In genomic region chr12:110613771-110614684, GRCh38 we compare ENCODE assay signal across 8 cellular contexts. TPM values are rescaled to one million over a fixed set of nuclear protein-coding genes. Genes with fewer than 3 reads are reported as not detected.
DNase-seq lines count a peak whose midpoint lies in the region; ATAC-seq and TF ChIP-seq lines count a peak whose summit lies in the region.

TSS of gene TCTN1 (plus strand) at chr12:110614129. CDS start at chr12:110614183, 54 bp downstream.

- H3K9me3 Mint-ChIP-seq in CD4-positive, alpha-beta T cell, result no peaks in the 10 kb centered on the region
- H3K9me3 Mint-ChIP-seq in activated CD8-positive, alpha-beta T cell treated with anti-CD3 and anti-CD28 coated beads for 36 hours, result no peaks in the 10 kb centered on the region

- no peaks in the 10 kb centered on the region for H3K27me3 ChIP-seq in CD4-positive, alpha-beta T cell (ENCODE audit: control insufficient read depth, insufficient read depth, low read length)
- no peaks in the 10 kb centered on the region for H3K27me3 ChIP-seq in duodenal mucosa (ENCODE audit: control insufficient read depth in 1 of 2, insufficient read depth in 2 of 2, low read length in 2 of 2)
- H3K27me3 ChIP-seq in right lobe of liver, result no peaks in the 10 kb centered on the region

- H3K4me1 ChIP-seq in duodenal mucosa (ENCODE audit: control insufficient read depth in 1 of 2, insufficient read depth in 2 of 2, low read length in 2 of 2) (peaks cover 5 to 9% of the 10 kb centered on the region in 2 donors), right lobe of liver (peaks cover 0 to 6% (median 3%) of the 10 kb centered on the region in 4 donors)

- H3K4me3 ChIP-seq in duodenal mucosa (ENCODE audit: low read depth in 1 of 2, low read length in 2 of 2), result peak within 1 kb of the TSS; percentile 82 to 86
- H3K4me3 ChIP-seq in right lobe of liver, result peak within 1 kb of the TSS; percentile 61 to 70 (median 65)

- peak within 1 kb of the TSS; percentile 89 for H3K4me3 Mint-ChIP-seq in CD4-positive, alpha-beta T cell
- peak within 1 kb of the TSS; percentile 83 for H3K4me3 Mint-ChIP-seq in activated CD8-positive, alpha-beta T cell treated with anti-CD3 and anti-CD28 coated beads for 36 hours

- H3K9ac ChIP-seq in duodenal mucosa (ENCODE audit: low read depth in 1 of 2, low read length in 2 of 2), result peak within 1 kb of the TSS; percentile 59 to 80

- TF ChIP-seq CTCF in CD4-positive, alpha-beta T cell (IDR thresholded peaks at IDR 0.05), result no peak
- TF ChIP-seq CTCF in activated CD8-positive, alpha-beta T cell treated with anti-CD3 and anti-CD28 coated beads for 36 hours (IDR thresholded peaks at IDR 0.05), result no peak
- TF ChIP-seq CTCF in right lobe of liver (IDR thresholded peaks at IDR 0.05), result peak in 1 of 4 donors; percentile 19

- DNase-seq in CD4-positive, alpha-beta T cell, result peak; percentile 91 to 97 (median 94)
- peak; percentile 96 for DNase-seq in HK-2 (ENCODE audit: unreplicated experiment)
- peak; percentile 88 for DNase-seq in NCI-H82 treated with DMSO at 0.1 percent for 48 hours (lab: John Stamatoyannopoulos, UW; ENCODE audit: unreplicated experiment)
- peak; percentile 98 for DNase-seq in activated CD8-positive, alpha-beta T cell treated with anti-CD3 and anti-CD28 coated beads for 36 hours
- peak; percentile 99 for DNase-seq in right lobe of liver
- peak; percentile 98 for DNase-seq in stimulated activated CD4-positive, alpha-beta T cell treated with anti-CD3 and anti-CD28 coated beads, Interleukin-4, amount 100 ng/mL, for 24 hours

- ATAC-seq in CD4-positive, alpha-beta T cell (ENCODE audit: poor library complexity), result peak; percentile 99
- ATAC-seq in GM19452 (IDR thresholded peaks at IDR 0.05; ENCODE audit: unreplicated experiment) (peak; percentile 94), right lobe of liver (peak; percentile 99 to 100 (median 99))
- ATAC-seq in activated CD8-positive, alpha-beta T cell treated with anti-CD3 and anti-CD28 coated beads for 36 hours, result peak; percentile 100

- H3K27ac Mint-ChIP-seq in CD4-positive, alpha-beta T cell, result peak within 1 kb of the TSS; percentile 83
- H3K27ac Mint-ChIP-seq in activated CD8-positive, alpha-beta T cell treated with anti-CD3 and anti-CD28 coated beads for 36 hours, result peak within 1 kb of the TSS; percentile 86

- H3K27me3 Mint-ChIP-seq in CD4-positive, alpha-beta T cell, result no peaks in the 10 kb centered on the region
- no peaks in the 10 kb centered on the region for H3K27me3 Mint-ChIP-seq in activated CD8-positive, alpha-beta T cell treated with anti-CD3 and anti-CD28 coated beads for 36 hours

- WGBS in right lobe of liver (ENCODE audit: insufficient coverage, low coverage, low lambda C conversion rate, missing lambda C conversion rate), result 3% methylated on average over 40 of the region's 60 CpGs

- H3K27ac ChIP-seq in CD4-positive, alpha-beta T cell (ENCODE audit: low read depth, low read length), result peak within 1 kb of the TSS; percentile 61
- H3K27ac ChIP-seq in duodenal mucosa (ENCODE audit: low read depth, low read length), result no peak within 1 kb of the TSS
- peak within 1 kb of the TSS; percentile 62 to 68 (median 66) for H3K27ac ChIP-seq in right lobe of liver

- POLR2A ChIA-PET in CD4-positive, alpha-beta T cell (lab: Charles Lee), result interaction anchor here (0.6 to 2.1 kb wide), 22 partner anchors 8 to 233 kb away, joined by 3 to 20 read pairs (median 4); partner anchors contain the start of genes ARPC3, CCDC63, FAM216A and GPN3
- POLR2A ChIA-PET in activated CD8-positive, alpha-beta T cell treated with anti-CD3 and anti-CD28 coated beads for 36 hours (lab: Charles Lee), result interaction anchor here (0.6 to 1.8 kb wide), 14 partner anchors 8 to 164 kb away, joined by 3 to 7 read pairs (median 3); partner anchors contain the start of genes ARPC3, FAM216A and GPN3

- no peaks in the 10 kb centered on the region for H3K36me3 Mint-ChIP-seq in CD4-positive, alpha-beta T cell (ENCODE audit: low read depth)
- H3K36me3 Mint-ChIP-seq in activated CD8-positive, alpha-beta T cell treated with anti-CD3 and anti-CD28 coated beads for 36 hours (ENCODE audit: low read depth), result no peaks in the 10 kb centered on the region

- CTCF ChIA-PET in CD4-positive, alpha-beta T cell (lab: Charles Lee), result interaction anchor here (1.3 to 3.2 kb wide), 5 partner anchors 12 to 183 kb away, joined by 4 to 16 read pairs (median 8); partner anchors contain the start of genes ARPC3, FAM216A and GPN3
- CTCF ChIA-PET in activated CD8-positive, alpha-beta T cell treated with anti-CD3 and anti-CD28 coated beads for 36 hours (lab: Charles Lee), result interaction anchor here (0.7 to 7.0 kb wide), 9 partner anchors 13 to 213 kb away, joined by 3 to 53 read pairs (median 4); partner anchors contain the start of gene ARPC3

- TF ChIP-seq POLR2A in right lobe of liver (IDR thresholded peaks at IDR 0.05), result peak; percentile 60

- no peaks in the 10 kb centered on the region for H3K36me3 ChIP-seq in duodenal mucosa (ENCODE audit: control insufficient read depth in 1 of 2, insufficient read depth in 2 of 2, low read length in 2 of 2)
- H3K36me3 ChIP-seq in right lobe of liver, result no peaks in the 10 kb centered on the region

- H3K4me1 Mint-ChIP-seq in CD4-positive, alpha-beta T cell (ENCODE audit: low read depth), result peaks cover 4% of the 10 kb centered on the region
- peaks cover 10% of the 10 kb centered on the region for H3K4me1 Mint-ChIP-seq in activated CD8-positive, alpha-beta T cell treated with anti-CD3 and anti-CD28 coated beads for 36 hours (ENCODE audit: low read depth)

- intact Hi-C loops in CD4-positive, alpha-beta T cell (cut with DNase I, micrococcal nuclease), result loop anchor here (2.0 to 10.0 kb wide), 4 partner anchors 85 to 489 kb away; partner anchors contain the start of genes ATP2A2 (in 1 of the 2) and IFT81 (in 1 of the 2)
- intact Hi-C loops in activated CD8-positive, alpha-beta T cell treated with anti-CD3 and anti-CD28 coated beads for 36 hours (cut with micrococcal nuclease), result no loop called here
- intact Hi-C loops in right lobe of liver (cut with DNase I), result no loop called here

- H3K9me3 ChIP-seq in CD4-positive, alpha-beta T cell (ENCODE audit: control insufficient read depth, low read length), result no peaks in the 10 kb centered on the region
- H3K9me3 ChIP-seq in duodenal mucosa (ENCODE audit: control insufficient read depth in 1 of 2, low read length in 2 of 2) (no peaks in the 10 kb centered on the region), right lobe of liver (no peaks in the 10 kb centered on the region)

RNA-seq across cellular contexts. Expression of gene TCTN1, which starts in this region (rescaled TPM):
- total RNA-seq in CD4-positive, alpha-beta T cell, result 1 to 10 TPM; 5.0 to 5.5 TPM
- 1 to 10 TPM; 7.9 to 8.6 TPM for total RNA-seq in activated CD8-positive, alpha-beta T cell treated with anti-CD3 and anti-CD28 coated beads for 36 hours
- total RNA-seq in right lobe of liver, result 10 to 100 TPM in 4 of 6 experiments, 1 to 10 TPM in 2; 9.6 to 17.0 (median 10.8) TPM

Comparison
In these comparisons a context has a peak if more than half of its experiments do, and no peak if none do; other contexts are left out.
1. intact Hi-C loops: an anchor here in CD4-positive, alpha-beta T cell (2.0 to 10.0 kb wide); none called in activated CD8-positive, alpha-beta T cell treated with anti-CD3 and anti-CD28 coated beads for 36 hours and right lobe of liver.